ENCODE assay signal across 8 cellular contexts in the genomic region with DNA sequence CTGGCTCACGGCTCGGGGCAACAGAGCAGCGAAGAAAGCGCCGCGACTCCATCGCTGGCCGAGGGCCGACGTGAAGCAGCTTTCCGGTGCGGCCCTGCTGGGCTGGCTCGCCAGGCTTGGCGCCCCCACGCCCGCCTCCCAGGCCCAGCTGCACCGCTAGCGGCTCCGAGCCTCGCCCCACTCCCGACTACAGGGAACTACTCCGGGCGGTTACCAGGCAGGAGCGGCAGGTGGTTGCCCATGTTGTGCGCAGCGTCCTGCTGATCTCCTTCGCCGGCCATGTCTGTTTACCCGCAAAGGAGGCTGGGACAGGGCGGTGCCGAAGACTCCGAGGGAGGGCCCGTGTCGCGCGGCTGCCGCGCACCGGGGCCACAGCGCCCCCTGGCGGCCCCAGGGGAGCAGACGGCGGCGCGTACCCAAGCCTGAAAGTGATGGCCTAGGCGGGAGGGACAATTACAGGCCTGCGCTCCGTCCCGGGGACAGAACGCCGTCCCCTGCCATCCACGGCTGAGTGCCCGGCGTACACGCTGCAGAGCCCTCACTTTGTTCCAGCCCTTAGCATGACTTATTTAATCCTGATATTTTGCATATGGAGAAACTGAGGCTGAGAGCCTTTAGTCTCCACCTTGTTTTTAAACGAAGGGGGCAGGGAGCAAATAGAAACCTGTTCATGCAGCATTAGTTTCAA. TPM values are rescaled to one million over a fixed set of nuclear protein-coding genes. Genes with fewer than 3 reads are reported as not detected.
DNase-seq lines count a peak whose midpoint lies in the region; ATAC-seq and TF ChIP-seq lines count a peak whose summit lies in the region.

A gene (minus strand): TSS at position 285 of the 688 bp plus-strand sequence. CDS start 4 bp downstream, at position 281.

- peak within 1 kb of the TSS; percentile 87 for H3K27ac Mint-ChIP-seq in activated T-helper 2 cell treated with anti-CD3 and anti-CD28 coated beads, Interferon-gamma antibody, Interleukin-2, Interleukin-4, amounts not matched to agents 10 μg/mL and 5 μg/mL and 100 μg/mL, durations not matched to agents 14 hours and 24 hours and 36 hours
- H3K27ac Mint-ChIP-seq in natural killer cell treated with Interleukin-12 subunit alpha and Interleukin-12 subunit beta and Interleukin-15 and Interleukin-18, amount 100 ng/mL, for 72 hours: peak within 1 kb of the TSS; percentile 92 to 93

- H4K20me1 ChIP-seq in DOHH2 (ENCODE audit: control insufficient read depth, insufficient read depth, low read depth, low read length): peaks cover 15% of the 10 kb centered on the region

- H3K4me3 ChIP-seq in DOHH2 (ENCODE audit: low read length): peak within 1 kb of the TSS; percentile 87
- peak within 1 kb of the TSS; percentile 76 for H3K4me3 ChIP-seq in Jurkat, Clone E6-1 (ENCODE audit: low read length)
- H3K4me3 ChIP-seq in RWPE2 (ENCODE audit: severe bottlenecking): peak within 1 kb of the TSS; percentile 96

- H3K9me3 ChIP-seq in DOHH2 (ENCODE audit: control insufficient read depth, insufficient read depth, low read length) (no peaks in the 10 kb centered on the region), RWPE2 (ENCODE audit: severe bottlenecking) (no peaks in the 10 kb centered on the region)

- H3K27me3 ChIP-seq in DOHH2 (ENCODE audit: control insufficient read depth, low read length): no peaks in the 10 kb centered on the region
- no peaks in the 10 kb centered on the region for H3K27me3 ChIP-seq in RWPE2 (ENCODE audit: insufficient read depth, poor library complexity, severe bottlenecking)

- no peaks in the 10 kb centered on the region for H3K9me2 ChIP-seq in DOHH2 (replicated peaks; ENCODE audit: control insufficient read depth, low read length)

- peak within 1 kb of the TSS; percentile 79 for H3K4me2 ChIP-seq in DOHH2 (ENCODE audit: low read length)

- TF ChIP-seq CTCF in DOHH2 (IDR thresholded peaks at IDR 0.05; ENCODE audit: low read depth, low read length, poor library complexity, severe bottlenecking) (peak; percentile 94), RWPE2 (IDR thresholded peaks at IDR 0.05; ENCODE audit: poor library complexity, severe bottlenecking) (peak; percentile 98)

- peaks cover 42% of the 10 kb centered on the region for H3K79me2 ChIP-seq in DOHH2 (ENCODE audit: control insufficient read depth, low read length)

- H3K36me3 ChIP-seq in DOHH2 (ENCODE audit: control insufficient read depth, low read length) (peaks cover 4% of the 10 kb centered on the region; the same call in 1 of the 2 replicates), RWPE2 (ENCODE audit: low read depth) (peaks cover 21% of the 10 kb centered on the region)

- peaks cover 27% of the 10 kb centered on the region for H3K36me3 Mint-ChIP-seq in activated T-helper 2 cell treated with anti-CD3 and anti-CD28 coated beads, Interferon-gamma antibody, Interleukin-2, Interleukin-4, amounts not matched to agents 10 μg/mL and 5 μg/mL and 100 μg/mL, durations not matched to agents 14 hours and 24 hours and 36 hours (ENCODE audit: low read depth)
- H3K36me3 Mint-ChIP-seq in natural killer cell treated with Interleukin-12 subunit alpha and Interleukin-12 subunit beta and Interleukin-15 and Interleukin-18, amount 100 ng/mL, for 72 hours: peaks cover 4% of the 10 kb centered on the region

- no peak within 1 kb of the TSS for H3K27ac ChIP-seq in DOHH2 (ENCODE audit: low read depth, low read length)
- no peak within 1 kb of the TSS for H3K27ac ChIP-seq in RWPE2 (ENCODE audit: poor library complexity, severe bottlenecking)

- peak within 1 kb of the TSS; percentile 95 for H3K4me3 Mint-ChIP-seq in activated T-helper 2 cell treated with anti-CD3 and anti-CD28 coated beads, Interferon-gamma antibody, Interleukin-2, Interleukin-4, amounts not matched to agents 10 μg/mL and 5 μg/mL and 100 μg/mL, durations not matched to agents 14 hours and 24 hours and 36 hours (ENCODE audit: low read depth)
- H3K4me3 Mint-ChIP-seq in natural killer cell treated with Interleukin-12 subunit alpha and Interleukin-12 subunit beta and Interleukin-15 and Interleukin-18, amount 100 ng/mL, for 72 hours: peak within 1 kb of the TSS; percentile 92

- peaks cover 46% of the 10 kb centered on the region for H3K4me1 Mint-ChIP-seq in activated T-helper 2 cell treated with anti-CD3 and anti-CD28 coated beads, Interferon-gamma antibody, Interleukin-2, Interleukin-4, amounts not matched to agents 10 μg/mL and 5 μg/mL and 100 μg/mL, durations not matched to agents 14 hours and 24 hours and 36 hours (ENCODE audit: low read depth)
- peaks cover 27 to 41% of the 10 kb centered on the region in 2 donors for H3K4me1 Mint-ChIP-seq in natural killer cell treated with Interleukin-12 subunit alpha and Interleukin-12 subunit beta and Interleukin-15 and Interleukin-18, amount 100 ng/mL, for 72 hours (ENCODE audit: low read depth in 2 of 2)

- H3K27me3 Mint-ChIP-seq in activated T-helper 2 cell treated with anti-CD3 and anti-CD28 coated beads, Interferon-gamma antibody, Interleukin-2, Interleukin-4, amounts not matched to agents 10 μg/mL and 5 μg/mL and 100 μg/mL, durations not matched to agents 14 hours and 24 hours and 36 hours (ENCODE audit: low read depth): no peaks in the 10 kb centered on the region
- H3K27me3 Mint-ChIP-seq in natural killer cell treated with Interleukin-12 subunit alpha and Interleukin-12 subunit beta and Interleukin-15 and Interleukin-18, amount 100 ng/mL, for 72 hours: no peaks in the 10 kb centered on the region

- H3K9me3 Mint-ChIP-seq in activated T-helper 2 cell treated with anti-CD3 and anti-CD28 coated beads, Interferon-gamma antibody, Interleukin-2, Interleukin-4, amounts not matched to agents 10 μg/mL and 5 μg/mL and 100 μg/mL, durations not matched to agents 14 hours and 24 hours and 36 hours: no peaks in the 10 kb centered on the region
- H3K9me3 Mint-ChIP-seq in natural killer cell treated with Interleukin-12 subunit alpha and Interleukin-12 subunit beta and Interleukin-15 and Interleukin-18, amount 100 ng/mL, for 72 hours: no peaks in the 10 kb centered on the region

- intact Hi-C loops in activated T-helper 2 cell treated with anti-CD3 and anti-CD28 coated beads, Interferon-gamma antibody, Interleukin-2, Interleukin-4, amounts not matched to agents 10 μg/mL and 5 μg/mL and 100 μg/mL, durations not matched to agents 14 hours and 24 hours and 36 hours (cut with micrococcal nuclease): loop anchor here (1.0 to 5.0 kb wide), 3 partner anchors 53 to 1124 kb away; a partner anchor contains a TSS

- peaks cover 18% of the 10 kb centered on the region for H3K4me1 ChIP-seq in DOHH2 (ENCODE audit: control insufficient read depth, low read length)
- H3K4me1 ChIP-seq in RWPE2 (ENCODE audit: insufficient read depth, poor library complexity, severe bottlenecking): peaks cover 7% of the 10 kb centered on the region

- peak; percentile 77 for DNase-seq in Jurkat, Clone E6-1 (ENCODE audit: low read depth, low spot score)
- DNase-seq in RWPE2 (ENCODE audit: low spot score): peak; percentile 83
- DNase-seq in activated T-helper 2 cell treated with anti-CD3 and anti-CD28 coated beads, Interferon-gamma antibody, Interleukin-2, Interleukin-4, amounts not matched to agents 10 μg/mL and 5 μg/mL and 100 μg/mL, durations not matched to agents 14 hours and 24 hours and 36 hours (ENCODE audit: low spot score): peak; percentile 85
- DNase-seq in fibroblast of peridontal ligament (ENCODE audit: extremely low read depth): peak; percentile 75
- DNase-seq in natural killer cell treated with Interleukin-12 subunit alpha and Interleukin-12 subunit beta and Interleukin-15 and Interleukin-18, amount 100 ng/mL, for 72 hours (ENCODE audit: low spot score): peak; percentile 90
- DNase-seq in stimulated activated naive CD8-positive, alpha-beta T cell treated with anti-CD3 and anti-CD28 coated beads, Interleukin-15, Interleukin-2, amounts not matched to agents 100 U/mL and 50 U/mL, for 24 hours: peak; percentile 88

- H3F3A ChIP-seq in DOHH2 (ENCODE audit: control insufficient read depth, insufficient read depth): no peaks in the 10 kb centered on the region

- peak; percentile 99 for ATAC-seq in GM21619 (IDR thresholded peaks at IDR 0.05; ENCODE audit: unreplicated experiment)
- peak; percentile 97 for ATAC-seq in RWPE2 (ENCODE audit: low read depth)
- peak; percentile 99 for ATAC-seq in natural killer cell treated with Interleukin-12 subunit alpha and Interleukin-12 subunit beta and Interleukin-15 and Interleukin-18, amount 100 ng/mL, for 72 hours
- peak; percentile 98 for ATAC-seq in stimulated activated naive CD8-positive, alpha-beta T cell treated with anti-CD3 and anti-CD28 coated beads, Interleukin-15, Interleukin-2, amounts not matched to agents 100 U/mL and 50 U/mL, for 24 hours

RNA-seq across cellular contexts. Expression of the gene that starts here (rescaled TPM):
- 48.8 TPM for polyA plus RNA-seq in Jurkat, Clone E6-1 (2012; ENCODE audit: insufficient read depth, insufficient read length)
- total RNA-seq in activated T-helper 2 cell treated with anti-CD3 and anti-CD28 coated beads, Interferon-gamma antibody, Interleukin-2, Interleukin-4, amounts not matched to agents 10 μg/mL and 5 μg/mL and 100 μg/mL, durations not matched to agents 14 hours and 24 hours and 36 hours: 35.0 and 40.6 TPM in 2 replicates
- 10 to 100 TPM; 39.3 to 48.4 TPM for total RNA-seq in natural killer cell treated with Interleukin-12 subunit alpha and Interleukin-12 subunit beta and Interleukin-15 and Interleukin-18, amount 100 ng/mL, for 72 hours
